ENCODE assay signal across 8 cellular contexts in genomic region chr2:8574196-8575010, GRCh38.
DNase-seq lines count a peak whose midpoint lies in the region; ATAC-seq and TF ChIP-seq lines count a peak whose summit lies in the region.

No MANE protein-coding gene starts in this region.

- 60 to 83% methylated on average over 19 to 24 of the region's 24 CpGs for WGBS in testis, 2 donors

- H3K9me2 ChIP-seq in DOHH2 (replicated peaks; ENCODE audit: control insufficient read depth, low read length) (no peaks in the 10 kb centered on the region), Loucy (replicated peaks; ENCODE audit: low read depth, low read length) (no peaks in the 10 kb centered on the region)

- H2AFZ ChIP-seq in Loucy (ENCODE audit: low read length), result no peak overlapping the region

- DNase-seq in germinal center (ENCODE audit: low spot score) (peak; percentile 48), foreskin melanocyte (no peak), NCI-H1436 (lab: John Stamatoyannopoulos, UW) (no peak), HPDE6-E6E7 (ENCODE audit: extremely low spot score) (no peak), testis (no peak)

- H3K4me2 ChIP-seq in DOHH2 (ENCODE audit: low read length), result peak overlapping the region; percentile 97
- peak overlapping the region; percentile 73 for H3K4me2 ChIP-seq in Loucy (ENCODE audit: low read depth, low read length, poor library complexity, severe bottlenecking)

- H3K9me3 ChIP-seq in DOHH2 (ENCODE audit: control insufficient read depth, insufficient read depth, low read length), result no peaks in the 10 kb centered on the region
- no peaks in the 10 kb centered on the region for H3K9me3 ChIP-seq in Loucy (ENCODE audit: insufficient read depth, low read depth, low read length)
- no peaks in the 10 kb centered on the region for H3K9me3 ChIP-seq in testis

- no peak for TF ChIP-seq POLR2A in testis (IDR thresholded peaks at IDR 0.05)

- peaks cover 16% of the 10 kb centered on the region for H3K79me2 ChIP-seq in DOHH2 (ENCODE audit: control insufficient read depth, low read length)
- H3K79me2 ChIP-seq in Loucy (ENCODE audit: insufficient read depth, low read length), result no peaks in the 10 kb centered on the region

- H4K20me1 ChIP-seq in DOHH2 (ENCODE audit: control insufficient read depth, insufficient read depth, low read depth, low read length) (no peaks in the 10 kb centered on the region), Loucy (ENCODE audit: insufficient read depth, low read length, poor library complexity, severe bottlenecking) (no peaks in the 10 kb centered on the region)

- H3K27ac ChIP-seq in DOHH2 (ENCODE audit: low read depth, low read length), result peak overlapping the region; percentile 90
- no peak overlapping the region for H3K27ac ChIP-seq in testis

- H3K9ac ChIP-seq in Loucy (ENCODE audit: low read depth, low read length, poor library complexity, severe bottlenecking), result peak overlapping the region; percentile 42

- peak; percentile 49 for ATAC-seq in GM21447 (IDR thresholded peaks at IDR 0.05; ENCODE audit: unreplicated experiment)

- TF ChIP-seq CTCF in DOHH2 (IDR thresholded peaks at IDR 0.05; ENCODE audit: low read depth, low read length, poor library complexity, severe bottlenecking), result no peak
- no peak for TF ChIP-seq CTCF in Loucy (conservative IDR thresholded peaks at IDR 0.05; ENCODE audit: low read length)
- TF ChIP-seq CTCF in testis (IDR thresholded peaks at IDR 0.05), result no peak

- peak overlapping the region; percentile 79 for H3K4me3 ChIP-seq in DOHH2 (ENCODE audit: low read length)
- peak overlapping the region; percentile 62 for H3K4me3 ChIP-seq in Loucy (ENCODE audit: low read length, poor library complexity, severe bottlenecking)
- no peak overlapping the region for H3K4me3 ChIP-seq in testis

- H3K36me3 ChIP-seq in DOHH2 (ENCODE audit: control insufficient read depth, low read length) (peaks cover 28% of the 10 kb centered on the region), Loucy (ENCODE audit: insufficient read depth, low read length) (no peaks in the 10 kb centered on the region), testis (ENCODE audit: low read depth, missing control alignments) (no peaks in the 10 kb centered on the region)

- H3K4me1 ChIP-seq in DOHH2 (ENCODE audit: control insufficient read depth, low read length), result peaks cover 87% of the 10 kb centered on the region
- peaks cover 53% of the 10 kb centered on the region for H3K4me1 ChIP-seq in Loucy (ENCODE audit: insufficient read depth, low read length, poor library complexity, severe bottlenecking)
- peaks cover 5% of the 10 kb centered on the region for H3K4me1 ChIP-seq in testis

- intact Hi-C loops in testis (cut with DNase I; ENCODE audit: low total_unique reads), result no loop called here

- H3F3A ChIP-seq in DOHH2 (ENCODE audit: control insufficient read depth, insufficient read depth) (peaks cover 30% of the 10 kb centered on the region), Loucy (ENCODE audit: low read depth) (no peaks in the 10 kb centered on the region)

- H3K27me3 ChIP-seq in DOHH2 (ENCODE audit: control insufficient read depth, low read length) (no peaks in the 10 kb centered on the region), Loucy (ENCODE audit: insufficient read depth, low read length, poor library complexity, severe bottlenecking) (no peaks in the 10 kb centered on the region), testis (no peaks in the 10 kb centered on the region)

Comparison
In these comparisons a context has a peak if more than half of its experiments do, and no peak if none do; other contexts are left out.
1. H3K4me3 ChIP-seq: peak in DOHH2 (single experiment) and Loucy (single experiment); none in testis (0 of 2).